Comparison of ENCODE assay signal across 8 cellular contexts in the genomic region with DNA sequence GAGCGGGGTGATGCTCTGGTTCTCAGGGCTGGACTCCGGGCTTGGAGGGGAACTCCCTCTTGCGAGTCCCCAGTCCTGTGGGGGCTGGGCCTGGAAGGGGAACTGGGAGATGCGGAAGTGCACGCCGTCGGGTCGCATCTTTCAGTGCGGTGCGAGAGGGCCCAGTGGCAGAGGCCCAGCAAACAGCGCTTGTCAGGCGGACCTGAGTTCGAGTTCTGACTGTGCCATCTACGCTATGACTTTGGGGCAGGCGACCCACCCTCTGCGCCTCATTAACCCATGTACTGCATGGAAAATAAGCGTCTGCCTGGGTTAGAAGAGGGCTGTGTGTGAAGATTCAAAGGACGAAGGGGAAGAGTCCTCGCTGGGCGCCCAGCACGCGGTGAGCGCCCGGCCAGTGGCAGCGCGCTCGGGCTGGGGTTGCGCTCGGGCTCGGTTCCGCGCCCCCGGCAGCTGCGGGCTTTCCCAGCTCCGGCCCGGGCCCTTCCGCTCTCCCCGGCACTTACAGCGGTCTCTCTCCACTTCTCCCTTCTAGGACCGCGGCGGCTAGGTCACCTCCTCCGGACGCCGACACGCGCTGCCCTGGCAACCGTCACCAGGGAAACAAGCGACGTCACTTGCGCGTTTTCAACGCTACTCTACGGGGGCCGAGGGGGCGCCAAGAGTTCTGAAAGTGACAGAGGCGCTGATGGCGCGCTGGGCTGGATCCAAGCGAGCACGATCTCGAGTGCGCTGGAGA. TPM values are rescaled to one million over a fixed set of nuclear protein-coding genes. Genes with fewer than 3 reads are reported as not detected.
DNase-seq lines count a peak whose midpoint lies in the region; ATAC-seq and TF ChIP-seq lines count a peak whose summit lies in the region.

TSS of gene CCDC13 (minus strand) at position 584 of the 739 bp plus-strand sequence. CDS start 14,908 bp downstream, outside the sequence.

- 8% methylated on average over 63 of the region's 63 CpGs for WGBS in liver

- DNase-seq in AG04449 (ENCODE audit: low read depth, low spot score) (no peak), NCI-H510A treated with DMSO at 0.1 percent for 48 hours (lab: John Stamatoyannopoulos, UW) (peak; percentile 95), dorsolateral prefrontal cortex (peak; percentile 82 to 96 (median 94))
- DNase-seq in activated CD4-positive, alpha-beta T cell treated with anti-CD3 and anti-CD28 coated beads, Interleukin-2, amount 50 U/mL, for 1 hour = peak; percentile 83
- DNase-seq in stimulated activated CD4-positive, alpha-beta T cell treated with anti-CD3 and anti-CD28 coated beads, Interleukin-2, amount 100 ng/mL, for 48 hours = peak; percentile 83 to 85

- peak; percentile 14 to 23 for TF ChIP-seq RAD21 in liver (IDR thresholded peaks at IDR 0.05)

- H3K4me3 ChIP-seq in AG04449 (ENCODE audit: low read depth, low read length) (peak within 1 kb of the TSS; percentile 41), dorsolateral prefrontal cortex (peak within 1 kb of the TSS; percentile 41 to 84 (median 67)), liver (ENCODE audit: low read depth in 1 of 3, low read length in 3 of 3) (peak within 1 kb of the TSS; percentile 50 to 67 (median 54))

- H3K27me3 ChIP-seq in dorsolateral prefrontal cortex (no peaks in the 10 kb centered on the region), liver (ENCODE audit: control insufficient read depth in 4 of 4, insufficient read depth in 4 of 4, low read length in 3 of 4) (no peaks in the 10 kb centered on the region)

- POLR2A ChIA-PET in AG04449 (lab: Yijun Ruan, JAX) = no interaction called here

- H3K9ac ChIP-seq in liver (ENCODE audit: low read depth in 1 of 2, low read length in 2 of 2) = peak within 1 kb of the TSS; percentile 47 to 92

- H3K9me3 ChIP-seq in liver (ENCODE audit: control insufficient read depth in 4 of 4, low read length in 3 of 4) = no peaks in the 10 kb centered on the region

- CTCF ChIA-PET in AG04449 (lab: Yijun Ruan, JAX) = no interaction called here

- H3K27ac ChIP-seq in dorsolateral prefrontal cortex = peak within 1 kb of the TSS in 38 of 59 donors; percentile 8 to 83 (median 49)
- peak within 1 kb of the TSS; percentile 74 to 87 for H3K27ac ChIP-seq in liver (ENCODE audit: low read depth in 1 of 2, low read length in 2 of 2)

- peak; percentile 99 for ATAC-seq in GM18868 (IDR thresholded peaks at IDR 0.05; ENCODE audit: unreplicated experiment)
- peak; percentile 98 for ATAC-seq in HG03108 (IDR thresholded peaks at IDR 0.05; ENCODE audit: unreplicated experiment)

- intact Hi-C loops in dorsolateral prefrontal cortex (cut with DNase I) = no loop called here

- peaks cover 0 to 8% (median 5%) of the 10 kb centered on the region in 4 donors for H3K4me1 ChIP-seq in liver (ENCODE audit: control insufficient read depth in 4 of 4, insufficient read depth in 4 of 4, low read length in 3 of 4)

- TF ChIP-seq CTCF in AG04449 (IDR thresholded peaks at IDR 0.05; ENCODE audit: insufficient read depth, low read length, missing control alignments) = no peak
- TF ChIP-seq CTCF in dorsolateral prefrontal cortex (IDR thresholded peaks at IDR 0.05 in 54 of 56, conservative IDR thresholded peaks at IDR 0.05 in 2 of 56; ENCODE audit: low read depth in 1 of 56, partially characterized antibody in 56 of 56) = peak in 29 of 56 donors; percentile 9 to 50 (median 24)
- TF ChIP-seq CTCF in liver (IDR thresholded peaks at IDR 0.05; ENCODE audit: low read depth, low read length, missing input control) = no peak

- H3K36me3 ChIP-seq in liver (ENCODE audit: control insufficient read depth in 4 of 4, insufficient read depth in 3 of 4, low read depth in 1 of 4, low read length in 3 of 4) = no peaks in the 10 kb centered on the region

TF ChIP-seq in liver, 16 proteins besides CTCF, POLR2A, EP300 and RAD21:
- peak; percentile 82 for TF ChIP-seq MAX (IDR thresholded peaks at IDR 0.05)
- no peak for TF ChIP-seq FOXA1 (IDR thresholded peaks at IDR 0.05)
- TF ChIP-seq FOXA2 (IDR thresholded peaks at IDR 0.05) = no peak
- TF ChIP-seq YY1 (IDR thresholded peaks at IDR 0.05) = peak; percentile 92
- no peak for TF ChIP-seq HNF4G (IDR thresholded peaks at IDR 0.05)
- TF ChIP-seq SP1 (IDR thresholded peaks at IDR 0.05) = peak; percentile 36
- TF ChIP-seq, protein P1, sequence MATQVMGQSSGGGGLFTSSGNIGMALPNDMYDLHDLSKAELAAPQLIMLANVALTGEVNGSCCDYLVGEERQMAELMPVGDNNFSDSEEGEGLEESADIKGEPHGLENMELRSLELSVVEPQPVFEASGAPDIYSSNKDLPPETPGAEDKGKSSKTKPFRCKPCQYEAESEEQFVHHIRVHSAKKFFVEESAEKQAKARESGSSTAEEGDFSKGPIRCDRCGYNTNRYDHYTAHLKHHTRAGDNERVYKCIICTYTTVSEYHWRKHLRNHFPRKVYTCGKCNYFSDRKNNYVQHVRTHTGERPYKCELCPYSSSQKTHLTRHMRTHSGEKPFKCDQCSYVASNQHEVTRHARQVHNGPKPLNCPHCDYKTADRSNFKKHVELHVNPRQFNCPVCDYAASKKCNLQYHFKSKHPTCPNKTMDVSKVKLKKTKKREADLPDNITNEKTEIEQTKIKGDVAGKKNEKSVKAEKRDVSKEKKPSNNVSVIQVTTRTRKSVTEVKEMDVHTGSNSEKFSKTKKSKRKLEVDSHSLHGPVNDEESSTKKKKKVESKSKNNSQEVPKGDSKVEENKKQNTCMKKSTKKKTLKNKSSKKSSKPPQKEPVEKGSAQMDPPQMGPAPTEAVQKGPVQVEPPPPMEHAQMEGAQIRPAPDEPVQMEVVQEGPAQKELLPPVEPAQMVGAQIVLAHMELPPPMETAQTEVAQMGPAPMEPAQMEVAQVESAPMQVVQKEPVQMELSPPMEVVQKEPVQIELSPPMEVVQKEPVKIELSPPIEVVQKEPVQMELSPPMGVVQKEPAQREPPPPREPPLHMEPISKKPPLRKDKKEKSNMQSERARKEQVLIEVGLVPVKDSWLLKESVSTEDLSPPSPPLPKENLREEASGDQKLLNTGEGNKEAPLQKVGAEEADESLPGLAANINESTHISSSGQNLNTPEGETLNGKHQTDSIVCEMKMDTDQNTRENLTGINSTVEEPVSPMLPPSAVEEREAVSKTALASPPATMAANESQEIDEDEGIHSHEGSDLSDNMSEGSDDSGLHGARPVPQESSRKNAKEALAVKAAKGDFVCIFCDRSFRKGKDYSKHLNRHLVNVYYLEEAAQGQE (IDR thresholded peaks at IDR 0.05) = peak; percentile 79
- TF ChIP-seq ZBTB33 (IDR thresholded peaks at IDR 0.05) = peak; percentile 73
- TF ChIP-seq RXRA (IDR thresholded peaks at IDR 0.05) = peak in 1 of 2 donors; percentile 30
- TF ChIP-seq HNF4A (conservative IDR thresholded peaks at IDR 0.05) = peak in 1 of 2 donors; percentile 12

RNA-seq across cellular contexts. Expression of gene CCDC13, which starts in this region (rescaled TPM):
- total RNA-seq in dorsolateral prefrontal cortex = 10 to 100 TPM in 9 of 120 experiments, 1 to 10 TPM in 110, under 1 TPM in 1; 0.52 to 15.0 (median 6.0) TPM
- total RNA-seq in liver = 1 to 10 TPM in 1 of 2 donors, under 1 TPM in 1; 0.42 to 2.3 TPM
- 1 to 10 TPM in 1 of 2 donors, under 1 TPM in 1; 0.69 to 1.4 TPM for polyA plus RNA-seq in liver

Comparison
In these comparisons a context has a peak if more than half of its experiments do, and no peak if none do; other contexts are left out.
1. CTCF ChIP-seq: peak in dorsolateral prefrontal cortex (29 of 56); none in AG04449 (single experiment) and liver (single experiment).
2. Peak in every context shown above with its lines, with median percentiles within 50 percentile points of each other: H3K4me3 ChIP-seq.